In the genomic region with DNA sequence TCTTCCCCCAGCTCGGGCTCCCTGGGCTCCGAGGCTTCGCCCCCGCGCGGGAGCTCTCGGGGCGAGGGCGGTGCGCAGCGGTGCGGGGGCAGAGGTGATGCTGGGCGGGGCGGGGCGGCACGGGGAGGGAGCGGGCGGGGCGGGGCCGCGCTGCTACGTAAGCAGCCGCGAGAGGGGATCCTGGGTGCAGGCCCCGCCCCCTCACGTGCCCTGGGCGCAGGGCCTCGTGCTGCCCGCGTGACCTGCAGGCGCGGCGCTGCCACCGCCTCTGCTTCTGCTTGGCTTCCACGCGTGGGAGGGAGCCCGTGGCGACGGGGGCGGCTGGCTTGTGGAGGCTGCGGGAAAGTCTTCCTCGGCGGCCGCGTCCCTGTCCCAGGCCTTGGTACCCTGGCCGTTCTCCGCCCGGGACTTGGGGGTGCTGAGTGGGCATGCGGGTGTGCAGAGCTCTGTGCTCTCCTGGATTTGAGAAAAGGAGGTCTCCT, we compare ENCODE assay signal across 8 cellular contexts.
A peak's percentile ranks its signal among the peaks of the same experiment; 100 is the strongest.
DNase-seq lines count a peak whose midpoint lies in the region; ATAC-seq and TF ChIP-seq lines count a peak whose summit lies in the region.

No MANE protein-coding gene starts in this region.

- intact Hi-C loops in heart left ventricle (cut with DNase I), result no loop called here

- ATAC-seq in heart left ventricle, result peak in 2 of 4 donors; percentile 29 to 49
- no peak for ATAC-seq in GM21390 (IDR thresholded peaks at IDR 0.05; ENCODE audit: unreplicated experiment)

- TF ChIP-seq POLR2A in heart left ventricle (IDR thresholded peaks at IDR 0.05), result no peak

- peaks cover 3 to 47% (median 17%) of the 10 kb centered on the region in 9 donors for H3K27me3 ChIP-seq in heart left ventricle

- peak overlapping the region in 10 of 12 donors; percentile 5 to 32 (median 25) for H3K4me3 ChIP-seq in heart left ventricle

- peaks cover 0 to 12% (median 0%) of the 10 kb centered on the region in 12 donors for H3K4me1 ChIP-seq in heart left ventricle

- no peak for TF ChIP-seq CTCF in heart left ventricle (IDR thresholded peaks at IDR 0.05)

- H3K9me3 ChIP-seq in heart left ventricle, result no peaks in the 10 kb centered on the region

- DNase-seq in GM03348 (ENCODE audit: low spot score) (peak; percentile 71), RPMI7951 (ENCODE audit: low read depth) (peak; percentile 25), heart left ventricle (peak in 3 of 5 donors; percentile 16 to 69 (median 41)), retina (peak; percentile 68), NCI-H524 treated with DMSO at 0.1 percent for 48 hours (lab: John Stamatoyannopoulos, UW) (no peak)
- no peak for DNase-seq in activated naive CD4-positive, alpha-beta T cell treated with anti-CD3 and anti-CD28 coated beads, Interleukin-2, amount 50 U/mL, for 16 hours
- no peak for DNase-seq in central memory CD4-positive, alpha-beta T cell

- 21 to 75% (median 36%) methylated on average over 9 to 49 of the region's 49 CpGs for WGBS in heart left ventricle, 4 donors

- H3K36me3 ChIP-seq in heart left ventricle, result no peaks in the 10 kb centered on the region

- no peak overlapping the region for H3K27ac ChIP-seq in heart left ventricle

Comparison
In these comparisons a context has a peak if more than half of its experiments do, and no peak if none do; other contexts are left out.
1. DNase-seq: peak in GM03348 (single experiment), RPMI7951 (single experiment), heart left ventricle (3 of 5) and retina (single experiment); none in activated naive CD4-positive, alpha-beta T cell treated with anti-CD3 and anti-CD28 coated beads, Interleukin-2, amount 50 U/mL, for 16 hours (single experiment), NCI-H524 treated with DMSO at 0.1 percent for 48 hours (single experiment) and central memory CD4-positive, alpha-beta T cell (single experiment).